ENCODE assay signal across 10 cellular contexts in genomic region chr9:35537898-35538297, GRCh38. TPM values are rescaled to one million over a fixed set of nuclear protein-coding genes. Genes with fewer than 3 reads are reported as not detected.
DNase-seq lines count a peak whose midpoint lies in the region; ATAC-seq and TF ChIP-seq lines count a peak whose summit lies in the region.
"Had no signal": no experiment of that assay in that cellular context is flagged by ENCODE, and none has a peak within 500 bp of the region (broad histone marks: within the 10 kb centered on the region; RNA-seq: fewer than 3 reads in every experiment).

No MANE protein-coding gene starts in this region.

- H3K4me3 Mint-ChIP-seq in activated CD4-positive, alpha-beta memory T cell treated with anti-CD3 and anti-CD28 coated beads, Interleukin-2, amount 10 ng/mL, durations not matched to agents 7 days and 5 days = no peak overlapping the region

- 0 out of 2 replicates have a peak, but pooled peaks cover 2% of the 10 kb centered on the region for H3K36me3 ChIP-seq in SJSA1
- H3K36me3 ChIP-seq in esophagus squamous epithelium = no peaks in the 10 kb centered on the region
- no peaks in the 10 kb centered on the region for H3K36me3 ChIP-seq in mucosa of descending colon (ENCODE audit: low read depth)

- DNase-seq in SJSA1 (ENCODE audit: low read depth in 1 of 2, low spot score in 2 of 2) (no peak), esophagus squamous epithelium (lab: John Stamatoyannopoulos, UW) (no peak), mucosa of descending colon (peak in 1 of 3 donors; percentile 19), substantia nigra (lab: John Stamatoyannopoulos, UW) (no peak), HUDEP-2 (lab: John Stamatoyannopoulos, UW; ENCODE audit: unreplicated experiment in 76 of 76) (no peak)
- no peak for DNase-seq in activated effector memory CD4-positive, alpha-beta T cell treated with Interleukin-2 at 50 U/mL for 16 hours
- DNase-seq in activated CD4-positive, alpha-beta memory T cell treated with anti-CD3 and anti-CD28 coated beads, Interleukin-2, amount 10 ng/mL, durations not matched to agents 7 days and 5 days = no peak
- DNase-seq: Calu3 had no signal

- intact Hi-C loops in esophagus squamous epithelium (cut with DNase I) = no loop called here
- intact Hi-C loops in mucosa of descending colon (cut with DNase I, micrococcal nuclease) = no loop called here

- H3K27me3 Mint-ChIP-seq in activated CD4-positive, alpha-beta memory T cell treated with anti-CD3 and anti-CD28 coated beads, Interleukin-2, amount 10 ng/mL, durations not matched to agents 7 days and 5 days = peaks cover 17% of the 10 kb centered on the region

- WGBS in esophagus squamous epithelium, 2 donors = 60% methylated on average over 1 of the region's 3 CpGs; no CpG with 5 or more reads in 1 of the 2 donors

- TF ChIP-seq POLR2A in esophagus squamous epithelium (IDR thresholded peaks at IDR 0.05) = no peak

- ATAC-seq in mucosa of descending colon (peak; percentile 22), GM21515 (IDR thresholded peaks at IDR 0.05; ENCODE audit: unreplicated experiment) (no peak)

- no peak overlapping the region for H3K27ac Mint-ChIP-seq in activated CD4-positive, alpha-beta memory T cell treated with anti-CD3 and anti-CD28 coated beads, Interleukin-2, amount 10 ng/mL, durations not matched to agents 7 days and 5 days

- no peaks in the 10 kb centered on the region for H3K9me3 Mint-ChIP-seq in activated CD4-positive, alpha-beta memory T cell treated with anti-CD3 and anti-CD28 coated beads, Interleukin-2, amount 10 ng/mL, durations not matched to agents 7 days and 5 days

- H3K4me1 ChIP-seq in SJSA1 (replicated peaks) (peaks cover 22% of the 10 kb centered on the region), esophagus squamous epithelium (peaks cover 18 to 57% (median 37%) of the 10 kb centered on the region in 3 donors), mucosa of descending colon (ENCODE audit: low read depth) (peaks cover 4% of the 10 kb centered on the region)

- CTCF ChIA-PET in activated CD4-positive, alpha-beta memory T cell treated with anti-CD3 and anti-CD28 coated beads, Interleukin-2, amount 10 ng/mL, durations not matched to agents 7 days and 5 days (lab: Charles Lee) = no interaction called here

- TF ChIP-seq CTCF in esophagus squamous epithelium (IDR thresholded peaks at IDR 0.05) (no peak), mucosa of descending colon (IDR thresholded peaks at IDR 0.05) (no peak)

- H3K27ac ChIP-seq in SJSA1 (peak overlapping the region; percentile 55), esophagus squamous epithelium (peak overlapping the region; percentile 63 to 92 (median 80)), substantia nigra (ENCODE audit: low read depth, low read length, poor library complexity, severe bottlenecking) (peak overlapping the region; percentile 96)

- POLR2A ChIA-PET in activated CD4-positive, alpha-beta memory T cell treated with anti-CD3 and anti-CD28 coated beads, Interleukin-2, amount 10 ng/mL, durations not matched to agents 7 days and 5 days (lab: Charles Lee) = no interaction called here

- H3K27me3 ChIP-seq in SJSA1 (replicated peaks) (no peaks in the 10 kb centered on the region), esophagus squamous epithelium (no peaks in the 10 kb centered on the region)

- no peak overlapping the region for H3K4me3 ChIP-seq in SJSA1
- H3K4me3 ChIP-seq in esophagus squamous epithelium = peak overlapping the region in 2 of 4 donors; percentile 35 to 56
- H3K4me3 ChIP-seq in mucosa of descending colon = no peak overlapping the region

- no peaks in the 10 kb centered on the region for H3K36me3 Mint-ChIP-seq in activated CD4-positive, alpha-beta memory T cell treated with anti-CD3 and anti-CD28 coated beads, Interleukin-2, amount 10 ng/mL, durations not matched to agents 7 days and 5 days (ENCODE audit: low read depth)

- H3K9me3 ChIP-seq in SJSA1 (replicated peaks) (no peaks in the 10 kb centered on the region), esophagus squamous epithelium (no peaks in the 10 kb centered on the region), mucosa of descending colon (no peaks in the 10 kb centered on the region)

- H3K4me1 Mint-ChIP-seq in activated CD4-positive, alpha-beta memory T cell treated with anti-CD3 and anti-CD28 coated beads, Interleukin-2, amount 10 ng/mL, durations not matched to agents 7 days and 5 days = no peaks in the 10 kb centered on the region

RNA-seq across cellular contexts. Expression of gene RUSC2, which starts 48.0 kb away (rescaled TPM):
- 22.1 and 24.0 TPM in 2 replicates for total RNA-seq in SJSA1 (2014; rRNA removed; shearing (Covaris generic))
- 10 to 100 TPM in 1 of 4 donors, 1 to 10 TPM in 3; 5.1 to 16.0 (median 8.6) TPM for total RNA-seq in esophagus squamous epithelium
- total RNA-seq in mucosa of descending colon = 10 to 100 TPM in 1 of 3 donors, 1 to 10 TPM in 2; 1.6 to 60.5 (median 6.6) TPM
- 1 to 10 TPM; 1.2 to 1.4 TPM for total RNA-seq in activated CD4-positive, alpha-beta memory T cell treated with anti-CD3 and anti-CD28 coated beads, Interleukin-2, amount 10 ng/mL, durations not matched to agents 7 days and 5 days
- total RNA-seq: OCI-LY7 had no signal
